In the genomic region with DNA sequence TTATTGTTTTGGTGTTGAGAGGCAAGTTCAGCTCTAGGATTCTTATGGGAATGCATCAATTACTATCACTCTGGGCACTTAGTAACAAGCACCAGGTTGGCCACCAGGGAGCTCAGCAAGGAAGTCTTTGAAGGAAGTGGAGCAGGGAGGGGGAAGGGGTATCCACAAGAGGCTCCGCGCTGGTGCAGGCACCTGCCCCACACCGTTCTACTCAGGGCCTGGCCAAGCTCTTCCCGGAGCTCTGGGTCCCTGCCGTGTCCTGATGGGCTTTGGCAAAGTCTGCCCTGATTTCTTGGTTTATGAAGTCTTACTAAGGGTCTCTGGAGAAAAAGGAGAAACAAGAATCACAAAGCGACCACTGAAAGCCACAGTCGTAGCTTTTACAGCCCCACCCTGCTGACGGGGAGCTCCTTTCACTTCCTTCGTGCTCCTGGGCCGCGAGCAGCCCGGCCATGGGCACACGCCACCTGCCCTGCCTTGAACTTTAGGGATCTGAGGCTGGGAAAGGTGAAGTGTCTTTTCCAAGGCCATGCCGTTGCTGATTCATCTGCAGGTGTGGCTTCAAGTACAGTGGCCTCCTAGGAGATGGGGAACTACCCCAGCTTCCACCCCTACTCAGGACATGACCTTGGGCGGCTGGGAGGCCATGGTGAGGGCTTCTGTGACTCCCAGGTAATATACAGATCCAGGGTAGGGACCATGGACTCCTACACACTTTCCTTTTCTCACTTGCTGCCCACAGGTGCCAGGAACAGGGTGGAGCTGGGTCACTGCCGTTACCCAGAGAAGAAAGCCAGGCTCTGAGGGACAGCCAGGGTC, we compare ENCODE assay signal across 12 cellular contexts.
DNase-seq lines count a peak whose midpoint lies in the region; ATAC-seq and TF ChIP-seq lines count a peak whose summit lies in the region.
"Had no signal": no experiment of that assay in that cellular context is flagged by ENCODE, and none has a peak within 500 bp of the region (broad histone marks: within the 10 kb centered on the region; RNA-seq: fewer than 3 reads in every experiment).

No MANE protein-coding gene starts in this region.

- ATAC-seq in HG03571 (IDR thresholded peaks at IDR 0.05; ENCODE audit: unreplicated experiment), result no peak
- ATAC-seq: sciatic nerve had no signal

- peaks cover 98% of the 10 kb centered on the region for H3K4me1 Mint-ChIP-seq in dendritic cell treated with granulocyte-macrophage colony-stimulating factor and Interleukin-4, amounts not matched to agents 40 ng/mL and 50 ng/mL, for 4 days (ENCODE audit: low read depth)

- H3K27ac ChIP-seq in BLaER1 treated with 17β-estradiol and CSF1 and Interleukin-3, amounts not matched to agents 10 nM and 100 nM, result peak overlapping the region in 3 of 11 experiments; percentile 61 to 68 (median 61); a peak in 4 of 22 replicates

- peak overlapping the region; percentile 82 for H3K27ac Mint-ChIP-seq in dendritic cell treated with granulocyte-macrophage colony-stimulating factor and Interleukin-4, amounts not matched to agents 40 ng/mL and 50 ng/mL, for 4 days

- H3K36me3 ChIP-seq in BLaER1 treated with 17β-estradiol and CSF1 and Interleukin-3, amounts not matched to agents 10 nM and 100 nM, result no peaks in the 10 kb centered on the region
- H3K36me3 ChIP-seq in GM06990 (ENCODE audit: control insufficient read depth, insufficient read depth, low read length), result no peaks in the 10 kb centered on the region

- H3K9me3 ChIP-seq in BLaER1 treated with 17β-estradiol and CSF1 and Interleukin-3, amounts not matched to agents 10 nM and 100 nM (replicated peaks in 1 of 11), result peaks cover 0 to 5% (median 0%) of the 10 kb centered on the region in 11 experiments; a peak in 2 of 22 replicates

- no peaks in the 10 kb centered on the region; a peak in 1 of 22 replicates for H3K27me3 ChIP-seq in BLaER1 treated with 17β-estradiol and CSF1 and Interleukin-3, amounts not matched to agents 10 nM and 100 nM
- peaks cover 8% of the 10 kb centered on the region for H3K27me3 ChIP-seq in GM06990 (replicated peaks; ENCODE audit: control insufficient read depth, insufficient read depth, low read length)

- H3K4me3 ChIP-seq in BLaER1 treated with 17β-estradiol and CSF1 and Interleukin-3, amounts not matched to agents 10 nM and 100 nM, result peak overlapping the region in 2 of 10 experiments; percentile 47 to 54; a peak in 4 of 20 replicates
- H3K4me3 ChIP-seq in GM06990 (replicated peaks; ENCODE audit: low read depth, low read length), result no peak overlapping the region

- peaks cover 18% of the 10 kb centered on the region for H3K27me3 Mint-ChIP-seq in dendritic cell treated with granulocyte-macrophage colony-stimulating factor and Interleukin-4, amounts not matched to agents 40 ng/mL and 50 ng/mL, for 4 days

- DNase-seq in GM06990 (ENCODE audit: extremely low read depth, insufficient read length), result peak; percentile 57
- peak; percentile 30 to 57 for DNase-seq in NOMO-1 (lab: John Stamatoyannopoulos, UW; ENCODE audit: unreplicated experiment in 2 of 2)
- no peak for DNase-seq in HuH-7.5 (ENCODE audit: low spot score)
- no peak for DNase-seq in pons (ENCODE audit: low spot score)
- DNase-seq in stimulated activated CD4-positive, alpha-beta T cell treated with anti-CD3 and anti-CD28 coated beads, Interleukin-1b, Interleukin-23, amount 100 ng/mL, for 48 hours, result no peak
- DNase-seq: COR-L47, mammary epithelial cell, NCI-H774 had no signal

- H3K4me3 Mint-ChIP-seq in dendritic cell treated with granulocyte-macrophage colony-stimulating factor and Interleukin-4, amounts not matched to agents 40 ng/mL and 50 ng/mL, for 4 days, result peak overlapping the region; percentile 25

- H3K9ac ChIP-seq in BLaER1 treated with 17β-estradiol and CSF1 and Interleukin-3, amounts not matched to agents 10 nM and 100 nM, result peak overlapping the region in 8 of 11 experiments; percentile 6 to 61 (median 24); a peak in 10 of 22 replicates

- peaks cover 24 to 57% (median 28%) of the 10 kb centered on the region in 10 experiments for H3K4me1 ChIP-seq in BLaER1 treated with 17β-estradiol and CSF1 and Interleukin-3, amounts not matched to agents 10 nM and 100 nM

- peaks cover 0 to 8% (median 0%) of the 10 kb centered on the region in 11 experiments; a peak in 4 of 22 replicates for H4K20me1 ChIP-seq in BLaER1 treated with 17β-estradiol and CSF1 and Interleukin-3, amounts not matched to agents 10 nM and 100 nM

- TF ChIP-seq CTCF in GM06990 (IDR thresholded peaks at IDR 0.05; ENCODE audit: insufficient read depth, low read length, poor library complexity, severe bottlenecking), result no peak

- H3K4me2 ChIP-seq in BLaER1 treated with 17β-estradiol and CSF1 and Interleukin-3, amounts not matched to agents 10 nM and 100 nM, result peak overlapping the region; percentile 64 to 94 (median 86)

- no peaks in the 10 kb centered on the region for H3K9me3 Mint-ChIP-seq in dendritic cell treated with granulocyte-macrophage colony-stimulating factor and Interleukin-4, amounts not matched to agents 40 ng/mL and 50 ng/mL, for 4 days

- H3K36me3 Mint-ChIP-seq in dendritic cell treated with granulocyte-macrophage colony-stimulating factor and Interleukin-4, amounts not matched to agents 40 ng/mL and 50 ng/mL, for 4 days (ENCODE audit: low read depth), result no peaks in the 10 kb centered on the region

- intact Hi-C loops in dendritic cell treated with granulocyte-macrophage colony-stimulating factor and Interleukin-4, amounts not matched to agents 40 ng/mL and 50 ng/mL, for 4 days (cut with micrococcal nuclease), result no loop called here

Comparison
In these comparisons a context has a peak if more than half of its experiments do, and no peak if none do; other contexts are left out.
1. DNase-seq: peak in GM06990 (single experiment) and NOMO-1 (2 of 2); none in HuH-7.5 (single experiment), pons (single experiment) and stimulated activated CD4-positive, alpha-beta T cell treated with anti-CD3 and anti-CD28 coated beads, Interleukin-1b, Interleukin-23, amount 100 ng/mL, for 48 hours (single experiment).